Comparison of ENCODE assay signal across 21 cellular contexts in genomic region chr11:120383518-120384155, GRCh38. TPM values are rescaled to one million over a fixed set of nuclear protein-coding genes. Genes with fewer than 3 reads are reported as not detected.
DNase-seq lines count a peak whose midpoint lies in the region; ATAC-seq and TF ChIP-seq lines count a peak whose summit lies in the region.
"Had no signal": no experiment of that assay in that cellular context is flagged by ENCODE, and none has a peak within 500 bp of the region (broad histone marks: within the 10 kb centered on the region; RNA-seq: fewer than 3 reads in every experiment).

No MANE protein-coding gene starts in this region.

- intact Hi-C loops in Panc1 (cut with micrococcal nuclease; ENCODE audit: unreplicated experiment): no loop called here

- H3K36me3 ChIP-seq in GM23248 (ENCODE audit: low read depth) (no peaks in the 10 kb centered on the region), Panc1 (ENCODE audit: control insufficient read depth, insufficient read depth, low read length) (no peaks in the 10 kb centered on the region)

- TF ChIP-seq CTCF in Panc1 (IDR thresholded peaks at IDR 0.05): no peak
- TF ChIP-seq CTCF in progenitor cell of endocrine pancreas (IDR thresholded peaks at IDR 0.05; ENCODE audit: unreplicated experiment): no peak

- no peaks in the 10 kb centered on the region for H3K27me3 Mint-ChIP-seq in progenitor cell of endocrine pancreas
- H3K27me3 Mint-ChIP-seq: IgD-negative memory B cell had no signal

- H3K4me1 Mint-ChIP-seq in progenitor cell of endocrine pancreas (ENCODE audit: low read depth): peaks cover 14% of the 10 kb centered on the region

- no peak overlapping the region for H3K4me2 ChIP-seq in GM23248 (ENCODE audit: unreplicated experiment)

- ATAC-seq in Panc1 (no peak), GM18867 (IDR thresholded peaks at IDR 0.05; ENCODE audit: unreplicated experiment) (no peak)

- H3K9ac ChIP-seq in GM23248: no peak overlapping the region

- POLR2A ChIA-PET in Panc1 (lab: Charles Lee): no interaction called here

- peaks cover 7% of the 10 kb centered on the region for H3K36me3 Mint-ChIP-seq in progenitor cell of endocrine pancreas (ENCODE audit: insufficient read depth)
- H3K36me3 Mint-ChIP-seq: CD4-positive, CD25-positive, alpha-beta regulatory T cell had no signal

- H3K27ac Mint-ChIP-seq in progenitor cell of endocrine pancreas: peak overlapping the region; percentile 86
- H3K27ac Mint-ChIP-seq: CD4-positive, CD25-positive, alpha-beta regulatory T cell; IgD-negative memory B cell had no signal

- H3K9me3 ChIP-seq in GM23248 (ENCODE audit: low read depth): no peaks in the 10 kb centered on the region
- peaks cover 8% of the 10 kb centered on the region; the same call in 1 of the 2 replicates for H3K9me3 ChIP-seq in Panc1 (ENCODE audit: control insufficient read depth, insufficient read depth, low read depth, low read length)

- H3K27me3 ChIP-seq in GM23248 (replicated peaks; ENCODE audit: insufficient read depth) (no peaks in the 10 kb centered on the region), Panc1 (ENCODE audit: control insufficient read depth, insufficient read depth, low read length) (no peaks in the 10 kb centered on the region)

- no peak overlapping the region for H3K27ac ChIP-seq in GM23248
- peak overlapping the region; percentile 14; the same call in 1 of the 2 replicates for H3K27ac ChIP-seq in Panc1 (ENCODE audit: low read length)
- H3K27ac ChIP-seq in epithelial cell of prostate: peak overlapping the region; percentile 15

- peaks cover 28% of the 10 kb centered on the region for H4K20me1 ChIP-seq in GM23248 (ENCODE audit: insufficient read depth)

- in situ Hi-C loops in GM23248 (cut with MboI): no loop called here
- in situ Hi-C loops in Panc1 (cut with HindIII; ENCODE audit: low pct_unique_long_range_greater_than_20kb, low sequenced_read_pairs): no loop called here

- WGBS in GM23248 (ENCODE audit: low coverage in 1 of 2, low lambda C conversion rate in 2 of 2, missing lambda C conversion rate in 2 of 2), 2 experiments: 83 to 87% methylated on average over 4 of the region's 4 CpGs

- DNase-seq in GM23248 (peak; percentile 21), Panc1 (ENCODE audit: low read depth, low spot score) (no peak), epithelial cell of prostate (ENCODE audit: low read depth, low spot score) (no peak), progenitor cell of endocrine pancreas (ENCODE audit: low spot score, unreplicated experiment) (no peak), NCI-H748 (lab: John Stamatoyannopoulos, UW; ENCODE audit: unreplicated experiment) (no peak)
- DNase-seq in activated naive CD4-positive, alpha-beta T cell (lab: John Stamatoyannopoulos, UW): no peak
- no peak for DNase-seq in activated CD4-positive, CD25-positive, alpha-beta regulatory T cell (lab: John Stamatoyannopoulos, UW)
- DNase-seq: ACHN; CD4-positive, CD25-positive, alpha-beta regulatory T cell; DMS79; GF-D8; H9; NCI-H1436; NCI-H2081; NCI-H2227 treated with DMSO at 0.1 percent for 48 hours; NCI-H526; NK-92 treated with Interleukin-12 subunit alpha and Interleukin-12 subunit beta, amount 100 ng/mL, for 24 hours; OCI-M1; SHP77 had no signal

- H3K4me3 ChIP-seq in GM23248: no peak overlapping the region
- no peak overlapping the region for H3K4me3 ChIP-seq in Panc1 (ENCODE audit: low read depth in 2 of 2, low read length in 2 of 2)

- H3K4me1 ChIP-seq in GM23248 (ENCODE audit: insufficient read depth) (peaks cover 51% of the 10 kb centered on the region), Panc1 (ENCODE audit: control insufficient read depth, insufficient read depth, low read length) (peaks cover 43% of the 10 kb centered on the region)

- no peaks in the 10 kb centered on the region for H3K9me2 ChIP-seq in GM23248 (ENCODE audit: insufficient read depth)

- H3F3A ChIP-seq in GM23248 (ENCODE audit: insufficient read depth): no peaks in the 10 kb centered on the region; the same call in 1 of the 2 replicates

- H3K79me2 ChIP-seq in GM23248 (ENCODE audit: insufficient read depth): peaks cover 100% of the 10 kb centered on the region

- no peak overlapping the region for H3K4me3 Mint-ChIP-seq in progenitor cell of endocrine pancreas (ENCODE audit: low read depth)
- H3K4me3 Mint-ChIP-seq: CD4-positive, CD25-positive, alpha-beta regulatory T cell; H9; IgD-negative memory B cell had no signal

- CTCF ChIA-PET in Panc1 (lab: Charles Lee): no interaction called here

- H2AFZ ChIP-seq in GM23248: no peak overlapping the region

- no TSS peak for BruUV-seq in Panc1 (replicated peaks; lab: Mats Ljungman, UMichigan)

- peaks cover 10% of the 10 kb centered on the region for H3K9me3 Mint-ChIP-seq in progenitor cell of endocrine pancreas (ENCODE audit: low read depth)

RNA-seq across cellular contexts. Expression of gene ARHGEF12, which starts 47.4 kb away (rescaled TPM):
- total RNA-seq in GM23248 (2014; rRNA removed; shearing (Covaris generic)): 52.7 and 57.9 TPM in 2 replicates
- polyA plus RNA-seq in GM23248 (2016; fragmentation: Nextera tagmentation; extraction: Ambion mirVana): 20.3 and 20.4 TPM in 2 replicates
- 182 TPM for total RNA-seq in Panc1 (2021; ENCODE audit: unreplicated experiment)
- 55.9 TPM for polyA plus RNA-seq in Panc1 (2012; ENCODE audit: insufficient read length)
- total RNA-seq in progenitor cell of endocrine pancreas: 64.9 and 66.2 TPM in 2 replicates

RNA-seq across cellular contexts. Expression of gene TLCD5, which starts 58.5 kb away (rescaled TPM):
- 6.8 and 11.1 TPM in 2 replicates for total RNA-seq in GM23248 (2014; rRNA removed; shearing (Covaris generic))
- polyA plus RNA-seq in GM23248 (2016; fragmentation: Nextera tagmentation; extraction: Ambion mirVana): 10.6 and 13.5 TPM in 2 replicates
- total RNA-seq in Panc1 (2021; ENCODE audit: unreplicated experiment): 22.8 TPM
- polyA plus RNA-seq in Panc1 (2012; ENCODE audit: insufficient read length): 12.7 TPM
- 8.9 and 9.3 TPM in 2 replicates for total RNA-seq in progenitor cell of endocrine pancreas
- polyA plus RNA-seq: IgD-negative memory B cell had no signal
